Comparison of ENCODE assay signal across 17 cellular contexts in the genomic region with DNA sequence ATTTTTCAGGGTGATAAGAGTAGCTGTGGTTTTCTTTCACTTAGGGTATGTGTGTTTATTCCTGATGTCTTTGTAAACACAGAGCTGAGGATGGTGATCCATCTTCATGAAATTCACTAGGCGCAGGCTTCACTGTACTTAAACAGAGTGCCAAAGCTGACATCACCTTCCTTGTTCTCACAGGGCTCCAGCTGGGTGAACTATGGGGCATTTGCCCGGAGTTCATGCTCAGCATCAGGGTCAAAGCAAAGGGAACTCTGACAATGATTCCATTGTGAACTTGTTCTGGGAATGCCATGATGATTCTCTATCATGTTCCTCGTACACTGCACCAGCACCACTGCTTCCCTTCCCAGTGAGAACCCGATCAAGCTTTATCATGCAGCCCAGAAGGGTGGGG.
A peak's percentile ranks its signal among the peaks of the same experiment; 100 is the strongest.
DNase-seq lines count a peak whose midpoint lies in the region; ATAC-seq, FAIRE-seq and TF ChIP-seq lines count a peak whose summit lies in the region.
"Had no signal": no experiment of that assay in that cellular context is flagged by ENCODE, and none has a peak within 500 bp of the region (broad histone marks: within the 10 kb centered on the region; RNA-seq: fewer than 3 reads in every experiment).

No MANE protein-coding gene starts in this region.

- no peaks in the 10 kb centered on the region for H3K4me1 ChIP-seq in left ventricle myocardium inferior
- H3K4me1 ChIP-seq in ectodermal cell (ENCODE audit: control insufficient read depth, insufficient read depth, low read length), result no peaks in the 10 kb centered on the region
- H3K4me1 ChIP-seq: breast epithelium had no signal

- intact Hi-C loops in Right ventricle myocardium superior (cut with DNase I), result no loop called here
- intact Hi-C loops in left ventricle myocardium inferior (cut with micrococcal nuclease), result no loop called here

- DNase-seq in Right ventricle myocardium superior (no peak), left ventricle myocardium inferior (no peak), middle frontal gyrus (ENCODE audit: extremely low spot score, low spot score) (peak; percentile 72), urothelium cell line (ENCODE audit: low spot score) (peak; percentile 4)
- DNase-seq in activated T-cell treated with anti-CD3 and anti-CD28 coated beads, Interleukin-2, amount 50 U/mL, for 72 hours, result no peak
- DNase-seq: activated CD4-positive, alpha-beta T cell treated with anti-CD3 and anti-CD28 coated beads, Interleukin-2, amount 50 U/mL, for 48 hours; COR-L47; glutamatergic neuron; left colon; NCI-H524 had no signal

- ATAC-seq in Right ventricle myocardium superior (ENCODE audit: poor library complexity), result peak; percentile 43
- ATAC-seq in activated T-cell treated with anti-CD3 and anti-CD28 coated beads, Interleukin-2, amount 50 U/mL, for 72 hours (replicated peaks in 1 of 2), result no peak
- ATAC-seq in HG03520 (IDR thresholded peaks at IDR 0.05; ENCODE audit: unreplicated experiment), result no peak
- no peak for ATAC-seq in GM21447 (IDR thresholded peaks at IDR 0.05; ENCODE audit: unreplicated experiment)
- ATAC-seq: left colon had no signal

- FAIRE-seq in urothelium cell line (lab: Jason Lieb, UNC), result no peak
- FAIRE-seq: G401.6 had no signal

- peaks cover 0 to 2% of the 10 kb centered on the region in 2 donors for H3K9me3 Mint-ChIP-seq in activated T-cell treated with anti-CD3 and anti-CD28 coated beads, Interleukin-2, amount 50 U/mL, for 72 hours

- TF ChIP-seq CTCF in left ventricle myocardium inferior (IDR thresholded peaks at IDR 0.05; ENCODE audit: borderline replicate concordance), result no peak

- H3K9me3 ChIP-seq in left ventricle myocardium inferior (replicated peaks), result peaks cover under 1% of the 10 kb centered on the region
- H3K9me3 ChIP-seq in ectodermal cell (ENCODE audit: control insufficient read depth, low read length), result no peaks in the 10 kb centered on the region
- H3K9me3 ChIP-seq: breast epithelium had no signal

- H3K27me3 Mint-ChIP-seq in activated T-cell treated with anti-CD3 and anti-CD28 coated beads, Interleukin-2, amount 50 U/mL, for 72 hours (ENCODE audit: low read depth), result no peaks in the 10 kb centered on the region

- H3K4me3 Mint-ChIP-seq in activated T-cell treated with anti-CD3 and anti-CD28 coated beads, Interleukin-2, amount 50 U/mL, for 72 hours, result no peak overlapping the region
- H3K4me3 Mint-ChIP-seq: nephron had no signal

- no peaks in the 10 kb centered on the region for H3K4me1 Mint-ChIP-seq in activated T-cell treated with anti-CD3 and anti-CD28 coated beads, Interleukin-2, amount 50 U/mL, for 72 hours (ENCODE audit: low read depth)
- H3K4me1 Mint-ChIP-seq: nephron had no signal

- 88 to 89% methylated on average over 4 of the region's 4 CpGs for WGBS in ectodermal cell, 2 experiments

- no peaks in the 10 kb centered on the region for H3K36me3 ChIP-seq in left ventricle myocardium inferior
- no peaks in the 10 kb centered on the region for H3K36me3 ChIP-seq in ectodermal cell (ENCODE audit: control insufficient read depth, insufficient read depth, low read length)
- H3K36me3 ChIP-seq: breast epithelium had no signal

- H3K27ac Mint-ChIP-seq in activated T-cell treated with anti-CD3 and anti-CD28 coated beads, Interleukin-2, amount 50 U/mL, for 72 hours, result no peak overlapping the region
- H3K27ac Mint-ChIP-seq: nephron had no signal

- H3K27me3 ChIP-seq in left ventricle myocardium inferior (ENCODE audit: low read depth) (no peaks in the 10 kb centered on the region), ectodermal cell (ENCODE audit: control insufficient read depth, insufficient read depth, low read length, poor library complexity, severe bottlenecking) (no peaks in the 10 kb centered on the region)
- H3K27me3 ChIP-seq: breast epithelium had no signal

- no peak overlapping the region for H3K4me3 ChIP-seq in left ventricle myocardium inferior
- no peak overlapping the region for H3K4me3 ChIP-seq in ectodermal cell (ENCODE audit: insufficient read depth, low read depth, low read length)
- H3K4me3 ChIP-seq: breast epithelium, smooth muscle cell had no signal

- H3K27ac ChIP-seq in left ventricle myocardium inferior (replicated peaks), result no peak overlapping the region
- peak overlapping the region; percentile 16 for H3K27ac ChIP-seq in ectodermal cell (ENCODE audit: insufficient read depth, low read depth, low read length, poor library complexity, severe bottlenecking)
- H3K27ac ChIP-seq: breast epithelium had no signal

- no peaks in the 10 kb centered on the region for H3K36me3 Mint-ChIP-seq in activated T-cell treated with anti-CD3 and anti-CD28 coated beads, Interleukin-2, amount 50 U/mL, for 72 hours (ENCODE audit: insufficient read depth in 2 of 2)

Comparison
In these comparisons a context has a peak if more than half of its experiments do, and no peak if none do; other contexts are left out.
1. DNase-seq: peak in middle frontal gyrus (single experiment) and urothelium cell line (single experiment); none in Right ventricle myocardium superior (single experiment), left ventricle myocardium inferior (single experiment) and activated T-cell treated with anti-CD3 and anti-CD28 coated beads, Interleukin-2, amount 50 U/mL, for 72 hours (0 of 2).